21 cellular contexts compared by ENCODE assay signal in genomic region chr12:26855337-26856089, GRCh38. TPM values are rescaled to one million over a fixed set of nuclear protein-coding genes. Genes with fewer than 3 reads are reported as not detected.
DNase-seq lines count a peak whose midpoint lies in the region; ATAC-seq, FAIRE-seq and TF ChIP-seq lines count a peak whose summit lies in the region.
"Had no signal": no experiment of that assay in that cellular context is flagged by ENCODE, and none has a peak within 500 bp of the region (broad histone marks: within the 10 kb centered on the region; RNA-seq: fewer than 3 reads in every experiment).

No MANE protein-coding gene starts in this region.

- H3K4me1 ChIP-seq in MM.1S (ENCODE audit: low read length) (peaks cover 25% of the 10 kb centered on the region), esophagus muscularis mucosa (peaks cover 0 to 10% (median 3%) of the 10 kb centered on the region in 4 donors), ascending aorta (no peaks in the 10 kb centered on the region)

- H3K27ac ChIP-seq in MM.1S (ENCODE audit: low read length) (peak overlapping the region; percentile 2; the same call in 1 of the 2 replicates), esophagus muscularis mucosa (replicated peaks in 1 of 4) (no peak overlapping the region), ascending aorta (no peak overlapping the region)
- H3K27ac ChIP-seq: BLaER1, SK-N-MC had no signal

- no peaks in the 10 kb centered on the region for H4K20me1 ChIP-seq in MM.1S (ENCODE audit: insufficient read depth, low read length)
- H4K20me1 ChIP-seq: BLaER1 had no signal

- intact Hi-C loops in esophagus muscularis mucosa (cut with DNase I): loop anchor here (10.0 kb wide), 1 partner anchor 159 kb away; the partner anchor contains the start of gene TM7SF3
- intact Hi-C loops in ascending aorta (cut with DNase I): no loop called here

- H3F3A ChIP-seq in MM.1S (ENCODE audit: insufficient read depth, low read length): no peaks in the 10 kb centered on the region

- peak overlapping the region; percentile 33 for H3K4me2 ChIP-seq in MM.1S (ENCODE audit: low read depth, low read length)
- H3K4me2 ChIP-seq: BLaER1 had no signal

- H3K9me2 ChIP-seq in MM.1S (replicated peaks; ENCODE audit: insufficient read depth, low read length): no peaks in the 10 kb centered on the region

- DNase-seq in NCI-H82 (lab: John Stamatoyannopoulos, UW) (peak; percentile 71), NCI-H82 treated with DMSO at 0.1 percent for 48 hours (lab: John Stamatoyannopoulos, UW; ENCODE audit: unreplicated experiment) (no peak), GM12892 (ENCODE audit: insufficient read length) (no peak), MM.1S (no peak), esophagus muscularis mucosa (ENCODE audit: extremely low spot score) (peak; percentile 24), ascending aorta (ENCODE audit: low spot score in 2 of 2) (no peak), ACHN (no peak)
- DNase-seq: CD4-positive, alpha-beta memory T cell; DMS153; EL; H9; NCI-H1417 treated with DMSO at 0.1 percent for 48 hours; NCI-H187 treated with DMSO at 0.1 percent for 48 hours; NCI-H345; NCI-H526 treated with DMSO at 0.1 percent for 48 hours; NK-92 treated with Interleukin-12 subunit alpha and Interleukin-12 subunit beta, amount 100 ng/mL, for 24 hours; Right ventricle myocardium superior had no signal

- H3K36me3 ChIP-seq in MM.1S (replicated peaks; ENCODE audit: insufficient read depth, low read length) (no peaks in the 10 kb centered on the region), esophagus muscularis mucosa (no peaks in the 10 kb centered on the region), ascending aorta (no peaks in the 10 kb centered on the region)
- H3K36me3 ChIP-seq: BLaER1 had no signal

- no peak for TF ChIP-seq POLR2A in GM12892 (IDR thresholded peaks at IDR 0.05; ENCODE audit: low read depth, low read length)
- TF ChIP-seq POLR2A in esophagus muscularis mucosa (IDR thresholded peaks at IDR 0.05; ENCODE audit: low read depth): no peak

- 75% methylated on average over 2 of the region's 2 CpGs for WGBS in esophagus muscularis mucosa

- peak overlapping the region; percentile 31; the same call in 1 of the 2 replicates for H2AFZ ChIP-seq in MM.1S (ENCODE audit: low read length)

- no peaks in the 10 kb centered on the region for H3K79me2 ChIP-seq in MM.1S (ENCODE audit: low read length)

- peak; percentile 80 for FAIRE-seq in GM12892 (lab: Jason Lieb, UNC)
- FAIRE-seq: K562 had no signal

- H3K9me3 ChIP-seq in MM.1S (replicated peaks; ENCODE audit: insufficient read depth, low read length): no peaks in the 10 kb centered on the region
- H3K9me3 ChIP-seq in esophagus muscularis mucosa: no peaks in the 10 kb centered on the region
- H3K9me3 ChIP-seq in ascending aorta: no peaks in the 10 kb centered on the region
- H3K9me3 ChIP-seq: BLaER1 had no signal

- no peak for TF ChIP-seq EP300 in esophagus muscularis mucosa (IDR thresholded peaks at IDR 0.05)

- in situ Hi-C loops in ACHN (cut with HindIII; ENCODE audit: low pct_ligation_motif_present, low pct_unique_long_range_greater_than_20kb, low sequenced_read_pairs): no loop called here

- H3K27me3 ChIP-seq in MM.1S (replicated peaks; ENCODE audit: insufficient read depth, low read length) (no peaks in the 10 kb centered on the region), esophagus muscularis mucosa (no peaks in the 10 kb centered on the region), ascending aorta (no peaks in the 10 kb centered on the region)
- H3K27me3 ChIP-seq: BLaER1 had no signal

- no peak overlapping the region for H3K4me3 ChIP-seq in MM.1S (ENCODE audit: low read length)
- H3K4me3 ChIP-seq in esophagus muscularis mucosa: no peak overlapping the region
- no peak overlapping the region for H3K4me3 ChIP-seq in ascending aorta
- H3K4me3 ChIP-seq: BLaER1, K562, SK-N-MC had no signal

- ATAC-seq in HG02884 (IDR thresholded peaks at IDR 0.05; ENCODE audit: unreplicated experiment): no peak
- ATAC-seq: K562 had no signal

- TF ChIP-seq CTCF in MM.1S (IDR thresholded peaks at IDR 0.05; ENCODE audit: low read length) (no peak), esophagus muscularis mucosa (IDR thresholded peaks at IDR 0.05) (no peak), ascending aorta (IDR thresholded peaks at IDR 0.05) (no peak)

- H3K9ac ChIP-seq in MM.1S (ENCODE audit: low read length): no peak overlapping the region
- H3K9ac ChIP-seq: BLaER1 had no signal

RNA-seq across cellular contexts. Expression of gene ITPR2, which starts 22.5 kb away (rescaled TPM):
- polyA plus RNA-seq in GM12892 (2012; ENCODE audit: missing spikeins): 19.1 TPM
- total RNA-seq in esophagus muscularis mucosa (10 to 100 TPM; 23.7 to 26.6 (median 25.4) TPM), ascending aorta (12.5 TPM)

Comparison
In these comparisons a context has a peak if more than half of its experiments do, and no peak if none do; other contexts are left out.
1. DNase-seq: peak in NCI-H82 (single experiment) and esophagus muscularis mucosa (single experiment); none in NCI-H82 treated with DMSO at 0.1 percent for 48 hours (single experiment), GM12892 (single experiment), MM.1S (single experiment), ascending aorta (0 of 2) and ACHN (single experiment).